ENCODE assay signal across 8 cellular contexts in the genomic region with DNA sequence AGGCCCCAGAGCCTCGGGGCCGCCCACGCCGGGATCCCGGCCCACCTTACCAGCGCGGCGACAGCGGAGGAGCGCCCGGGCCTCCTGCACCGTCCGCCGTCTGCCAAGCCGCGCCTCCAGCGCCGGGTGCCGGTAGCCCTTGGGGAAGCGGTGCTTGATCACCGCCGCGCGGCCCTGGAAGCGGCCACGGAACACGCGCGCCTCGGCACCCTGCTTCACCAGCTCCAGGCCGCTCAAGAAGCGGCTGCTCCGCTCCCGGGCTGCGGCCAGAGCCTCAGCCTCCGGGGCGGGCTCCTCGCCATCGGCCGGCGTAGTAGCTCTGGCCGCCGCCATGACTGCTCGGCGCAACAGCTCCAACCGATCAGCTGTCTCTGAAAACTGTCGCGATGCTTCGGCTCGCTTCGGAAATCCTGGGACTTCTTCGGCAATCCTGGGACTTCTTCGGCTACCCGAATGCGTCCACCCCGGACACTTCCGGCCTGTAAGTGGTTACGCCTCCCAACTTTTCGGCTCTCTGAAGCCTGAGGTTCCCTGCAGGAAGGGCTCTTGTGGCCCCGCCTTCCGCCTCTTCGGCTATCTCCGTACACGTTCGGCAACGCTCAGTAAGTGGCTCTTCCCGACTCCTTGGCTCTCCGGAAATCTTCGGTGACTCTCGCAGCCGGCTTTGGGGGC.
DNase-seq lines count a peak whose midpoint lies in the region; ATAC-seq lines count a peak whose summit lies in the region.

A gene (minus strand): TSS at position 363 of the 672 bp plus-strand sequence. CDS start 30 bp downstream, at position 333.

- DNase-seq in COLO668 (lab: John Stamatoyannopoulos, UW; ENCODE audit: unreplicated experiment), result peak; percentile 87
- DNase-seq in HS-5 (ENCODE audit: low read depth), result peak; percentile 100
- DNase-seq in NK-92 treated with Interleukin-12 subunit alpha and Interleukin-12 subunit beta, amount 100 ng/mL, for 24 hours (lab: John Stamatoyannopoulos, UW), result peak; percentile 97
- DNase-seq in activated CD8-positive, alpha-beta memory T cell treated with anti-CD3 and anti-CD28 coated beads for 24 hours, result peak; percentile 96
- DNase-seq in effector memory CD4-positive, alpha-beta T cell, result peak; percentile 73 to 93 (median 93)
- DNase-seq in medulla oblongata (ENCODE audit: extremely low spot score), result peak; percentile 99
- DNase-seq in stimulated activated CD8-positive, alpha-beta memory T cell treated with anti-CD3 and anti-CD28 coated beads, Interleukin-12 subunit alpha, Interleukin-12 subunit beta, amount 100 ng/mL, for 1 hour (ENCODE audit: low read depth), result peak; percentile 89

- H3K4me1 ChIP-seq in effector memory CD4-positive, alpha-beta T cell (ENCODE audit: control insufficient read depth, insufficient read depth, low read length, poor library complexity, severe bottlenecking), result peaks cover 20% of the 10 kb centered on the region

- H3K9me3 ChIP-seq in effector memory CD4-positive, alpha-beta T cell (ENCODE audit: control insufficient read depth, low read length), result no peaks in the 10 kb centered on the region

- ATAC-seq in GM19468 (IDR thresholded peaks at IDR 0.05; ENCODE audit: extremely low read depth, unreplicated experiment), result peak; percentile 67

- H3K27me3 ChIP-seq in effector memory CD4-positive, alpha-beta T cell (replicated peaks; ENCODE audit: control insufficient read depth, insufficient read depth, low read length, poor library complexity, severe bottlenecking), result no peaks in the 10 kb centered on the region

- peak within 1 kb of the TSS; percentile 83 for H3K4me3 ChIP-seq in effector memory CD4-positive, alpha-beta T cell (ENCODE audit: insufficient read depth, low read depth, low read length, poor library complexity, severe bottlenecking)

- no peaks in the 10 kb centered on the region for H3K36me3 ChIP-seq in effector memory CD4-positive, alpha-beta T cell (ENCODE audit: control insufficient read depth, insufficient read depth, low read length)

- peak within 1 kb of the TSS; percentile 69 for H3K27ac ChIP-seq in effector memory CD4-positive, alpha-beta T cell (ENCODE audit: insufficient read depth, low read length, poor library complexity, severe bottlenecking)

Comparison
In these comparisons a context has a peak if more than half of its experiments do, and no peak if none do; other contexts are left out.
1. Peak in every context shown above with its lines: DNase-seq, ATAC-seq, H3K4me3 ChIP-seq and H3K27ac ChIP-seq.